ENCODE assay signal across 19 cellular contexts in the genomic region with DNA sequence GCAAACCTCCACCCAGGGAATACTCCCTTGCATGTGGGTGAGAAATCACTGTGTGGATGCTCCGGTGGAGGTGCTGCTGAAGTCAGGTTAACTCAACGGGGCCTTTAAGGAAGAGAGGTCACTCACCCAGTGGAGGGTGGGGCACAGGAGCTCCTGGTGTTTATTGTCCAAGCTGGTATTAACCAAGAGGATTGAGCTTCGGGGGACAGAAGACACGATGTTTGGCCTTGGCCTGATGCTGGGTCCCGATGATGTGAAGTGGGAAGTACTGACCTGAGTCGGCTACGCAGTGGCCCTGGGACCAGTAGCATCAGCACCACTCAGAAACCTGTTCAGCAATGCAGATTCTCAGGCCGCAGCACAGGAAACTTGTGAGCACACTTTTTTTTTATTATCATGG.
DNase-seq lines count a peak whose midpoint lies in the region; ATAC-seq and TF ChIP-seq lines count a peak whose summit lies in the region.
"Had no signal": no experiment of that assay in that cellular context is flagged by ENCODE, and none has a peak within 500 bp of the region (broad histone marks: within the 10 kb centered on the region; RNA-seq: fewer than 3 reads in every experiment).

No MANE protein-coding gene starts in this region.

- H3K18ac ChIP-seq in H9 (ENCODE audit: insufficient read length, low read depth, low read length), result no peak overlapping the region

- no peak overlapping the region for H4K91ac ChIP-seq in H9 (ENCODE audit: insufficient read length, low read depth, low read length)

- H4K20me1 ChIP-seq in H9 (ENCODE audit: control insufficient read depth, insufficient read depth, insufficient read length), result no peaks in the 10 kb centered on the region

- H3K4ac ChIP-seq in H9 (ENCODE audit: low read depth, low read length), result no peak overlapping the region

- no peak overlapping the region for H2AFZ ChIP-seq in H9 (ENCODE audit: low read length)

- H3K56ac ChIP-seq in H9 (ENCODE audit: insufficient read length, low read depth, low read length), result no peak overlapping the region

- ATAC-seq in GM21528 (IDR thresholded peaks at IDR 0.05; ENCODE audit: low FRiP score, unreplicated experiment) (no peak), HG02973 (IDR thresholded peaks at IDR 0.05; ENCODE audit: unreplicated experiment) (no peak)
- ATAC-seq: GM12878 had no signal

- no peaks in the 10 kb centered on the region; a peak in 2 of 5 replicates for H3K9me3 Mint-ChIP-seq in H9
- no peaks in the 10 kb centered on the region for H3K9me3 Mint-ChIP-seq in progenitor cell of endocrine pancreas (ENCODE audit: low read depth)
- H3K9me3 Mint-ChIP-seq: CD8-positive, alpha-beta memory T cell had no signal

- H3K9me3 ChIP-seq in H9 (ENCODE audit: control insufficient read depth, low read depth, low read length), result no peaks in the 10 kb centered on the region
- H3K9me3 ChIP-seq: BE2C had no signal

- no CpG with 5 or more reads among the region's 8 CpGs for WGBS in H9 (ENCODE audit: extremely low coverage, insufficient read length, low lambda C conversion rate)

- no peak overlapping the region for H3K4me2 ChIP-seq in H9 (ENCODE audit: insufficient read depth, insufficient read length, low read length)

- H2BK5ac ChIP-seq in H9 (ENCODE audit: insufficient read length, low read length), result no peak overlapping the region

- no peaks in the 10 kb centered on the region for H3K79me1 ChIP-seq in H9 (ENCODE audit: insufficient read depth, low read depth, low read length, poor library complexity, severe bottlenecking)

- no peak overlapping the region for H4K5ac ChIP-seq in H9 (ENCODE audit: insufficient read length, low read depth, low read length)

- H3K36me3 Mint-ChIP-seq in H9 (ENCODE audit: insufficient read depth in 1 of 3, low read depth in 3 of 3) (no peaks in the 10 kb centered on the region; a peak in 1 of 7 replicates), progenitor cell of endocrine pancreas (ENCODE audit: insufficient read depth) (no peaks in the 10 kb centered on the region)
- H3K36me3 Mint-ChIP-seq: CD4-positive, CD25-positive, alpha-beta regulatory T cell; CD8-positive, alpha-beta memory T cell had no signal

- no peak overlapping the region for H2BK120ac ChIP-seq in H9 (ENCODE audit: low read depth, low read length, poor library complexity, severe bottlenecking)

- H4K8ac ChIP-seq in H9 (replicated peaks; ENCODE audit: insufficient read length, low read depth, low read length), result no peak overlapping the region

- H3K36me3 ChIP-seq in H7 (replicated peaks; ENCODE audit: control insufficient read depth, insufficient read depth, low read length), result no peaks in the 10 kb centered on the region
- H3K36me3 ChIP-seq: BE2C had no signal

- H3K9ac ChIP-seq in H9 (ENCODE audit: extremely low read depth, insufficient read length, low read length), result no peak overlapping the region

- H3K4me3 ChIP-seq in H7 (ENCODE audit: insufficient read depth, low read depth, low read length), result no peak overlapping the region
- H3K4me3 ChIP-seq: GM12878 had no signal

- no peak overlapping the region for H2BK12ac ChIP-seq in H9 (ENCODE audit: insufficient read length, low read depth, low read length)

- no peak overlapping the region for H3K23ac ChIP-seq in H9 (ENCODE audit: insufficient read length, low read depth, low read length)

- no peak overlapping the region for H2BK20ac ChIP-seq in H9 (ENCODE audit: low read depth, low read length, poor library complexity, severe bottlenecking)

- no peak overlapping the region for H3K14ac ChIP-seq in H9 (ENCODE audit: insufficient read depth, low read length)

- no peak overlapping the region for H2BK15ac ChIP-seq in H9 (ENCODE audit: low read depth, low read length)

- H3K4me1 Mint-ChIP-seq in H9 (peaks cover 29 to 40% of the 10 kb centered on the region in 2 experiments), progenitor cell of endocrine pancreas (ENCODE audit: low read depth) (peaks cover 26% of the 10 kb centered on the region)

- H3K4me1 ChIP-seq in H9 (ENCODE audit: insufficient read depth, low read length), result peaks cover 4% of the 10 kb centered on the region; the same call in 1 of the 2 replicates
- H3K4me1 ChIP-seq: BE2C had no signal

- peak overlapping the region in 2 of 3 experiments; percentile 27 to 78; a peak in 2 of 7 replicates for H3K27ac Mint-ChIP-seq in H9
- no peak overlapping the region for H3K27ac Mint-ChIP-seq in progenitor cell of endocrine pancreas
- H3K27ac Mint-ChIP-seq: CD4-positive, CD25-positive, alpha-beta regulatory T cell; CD8-positive, alpha-beta memory T cell had no signal

- peaks cover 10% of the 10 kb centered on the region for H3K23me2 ChIP-seq in H9 (ENCODE audit: insufficient read length, low read depth, low read length, poor library complexity, severe bottlenecking)

- no peak overlapping the region for H2AK5ac ChIP-seq in H9 (ENCODE audit: insufficient read length, low read length)

- peak; percentile 6 for DNase-seq in H7
- no peak for DNase-seq in H9
- peak; percentile 7 for DNase-seq in iPS-NIHi7 (ENCODE audit: extremely low spot score)
- DNase-seq in progenitor cell of endocrine pancreas (ENCODE audit: low spot score, unreplicated experiment), result peak; percentile 2
- DNase-seq: ACHN; BE2C; C1 segment of cervical spinal cord; CD4-positive, CD25-positive, alpha-beta regulatory T cell; CD8-positive, alpha-beta memory T cell; COR-L47; DMS 273 treated with DMSO at 0.1 percent for 48 hours; DMS53; DND-41; EL; HCEC 1CT; IMR-90 had no signal

- H3T11ph ChIP-seq in H9 (ENCODE audit: low read length), result no peak overlapping the region

- H3K27ac ChIP-seq in H9 (ENCODE audit: insufficient read length, low read depth, low read length), result no peak overlapping the region

- no peaks in the 10 kb centered on the region for H3K79me2 ChIP-seq in H9 (ENCODE audit: insufficient read depth, low read length)

- H3K27me3 Mint-ChIP-seq in H9 (ENCODE audit: low read depth) (peaks cover 4% of the 10 kb centered on the region), progenitor cell of endocrine pancreas (no peaks in the 10 kb centered on the region)
- H3K27me3 Mint-ChIP-seq: CD4-positive, CD25-positive, alpha-beta regulatory T cell had no signal

- H3K4me3 Mint-ChIP-seq in H9 (no peak overlapping the region), progenitor cell of endocrine pancreas (ENCODE audit: low read depth) (no peak overlapping the region)
- H3K4me3 Mint-ChIP-seq: CD4-positive, CD25-positive, alpha-beta regulatory T cell; CD8-positive, alpha-beta memory T cell had no signal

- no peak for TF ChIP-seq CTCF in H9 (conservative IDR thresholded peaks at IDR 0.05)
- no peak for TF ChIP-seq CTCF in progenitor cell of endocrine pancreas (IDR thresholded peaks at IDR 0.05; ENCODE audit: unreplicated experiment)

- H3K27me3 ChIP-seq in H7 (ENCODE audit: control insufficient read depth, insufficient read depth, low read length) (no peaks in the 10 kb centered on the region), H9 (ENCODE audit: insufficient read depth, low read length) (no peaks in the 10 kb centered on the region)
- H3K27me3 ChIP-seq: BE2C had no signal
